ENCODE assay signal across 13 cellular contexts in the genomic region with DNA sequence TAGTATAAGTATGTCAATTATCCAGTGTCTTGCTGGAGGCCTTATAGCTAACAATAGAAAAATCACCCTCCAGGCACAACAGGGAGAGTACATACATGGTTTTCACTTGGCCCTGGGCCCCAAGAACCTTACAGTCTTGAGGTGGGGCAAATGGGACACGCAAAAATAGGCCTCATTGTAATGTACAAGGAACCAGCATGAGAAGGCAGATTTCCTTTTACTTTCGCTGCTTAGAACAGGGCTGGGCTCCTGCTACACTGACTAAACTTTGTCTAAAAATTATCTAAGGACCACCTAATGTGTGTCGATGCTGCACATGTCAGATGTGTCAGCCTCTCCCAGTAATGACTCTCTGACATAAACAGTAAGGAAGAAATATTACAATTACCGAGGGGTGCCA.
"Had no signal": no experiment of that assay in that cellular context is flagged by ENCODE, and none has a peak within 500 bp of the region (broad histone marks: within the 10 kb centered on the region; RNA-seq: fewer than 3 reads in every experiment).

No MANE protein-coding gene starts in this region.

- H3K27me3 ChIP-seq: adrenal gland had no signal

- H3K27ac Mint-ChIP-seq: activated CD8-positive, alpha-beta T cell treated with anti-CD3 and anti-CD28 coated beads, Interleukin-2, amount 10 ng/mL, durations not matched to agents 7 days and 5 days; activated naive CD4-positive, alpha-beta T cell treated with anti-CD3 and anti-CD28 coated beads for 36 hours; activated T-helper 17 cell treated with anti-CD3 and anti-CD28 coated beads, Interleukin-2, amount 50 U/mL, for 72 hours; WTC11 had no signal

- H3K27ac ChIP-seq: adrenal gland, brain microvascular endothelial cell, transverse colon had no signal

- H3K4me3 Mint-ChIP-seq: activated CD8-positive, alpha-beta T cell treated with anti-CD3 and anti-CD28 coated beads, Interleukin-2, amount 10 ng/mL, durations not matched to agents 7 days and 5 days; activated naive CD4-positive, alpha-beta T cell treated with anti-CD3 and anti-CD28 coated beads for 36 hours; activated T-helper 17 cell treated with anti-CD3 and anti-CD28 coated beads, Interleukin-2, amount 50 U/mL, for 72 hours; WTC11 had no signal

- DNase-seq: activated CD4-positive, alpha-beta T cell treated with anti-CD3 and anti-CD28 coated beads for 48 hours; activated CD8-positive, alpha-beta T cell treated with anti-CD3 and anti-CD28 coated beads, Interleukin-2, amount 10 ng/mL, durations not matched to agents 7 days and 5 days; activated naive CD4-positive, alpha-beta T cell treated with anti-CD3 and anti-CD28 coated beads for 36 hours; adrenal gland; brain microvascular endothelial cell; left colon; right cardiac atrium; stimulated activated CD4-positive, alpha-beta T cell treated with anti-CD3 and anti-CD28 coated beads, Interleukin-1b, Interleukin-23, amount 100 ng/mL, for 48 hours; stimulated activated naive CD4-positive, alpha-beta T cell; substantia nigra; transverse colon had no signal

- H3K36me3 ChIP-seq: adrenal gland, brain microvascular endothelial cell, transverse colon had no signal

- H3K4me1 ChIP-seq: transverse colon had no signal

- H3K9me3 ChIP-seq: adrenal gland, transverse colon had no signal

- H3K9me3 Mint-ChIP-seq: activated naive CD4-positive, alpha-beta T cell treated with anti-CD3 and anti-CD28 coated beads for 36 hours; activated T-helper 17 cell treated with anti-CD3 and anti-CD28 coated beads, Interleukin-2, amount 50 U/mL, for 72 hours; WTC11 had no signal

- H3K4me3 ChIP-seq: adrenal gland, transverse colon had no signal

- H3K4me1 Mint-ChIP-seq: activated T-helper 17 cell treated with anti-CD3 and anti-CD28 coated beads, Interleukin-2, amount 50 U/mL, for 72 hours had no signal

- H3K36me3 Mint-ChIP-seq: WTC11 had no signal
